In the genomic region with DNA sequence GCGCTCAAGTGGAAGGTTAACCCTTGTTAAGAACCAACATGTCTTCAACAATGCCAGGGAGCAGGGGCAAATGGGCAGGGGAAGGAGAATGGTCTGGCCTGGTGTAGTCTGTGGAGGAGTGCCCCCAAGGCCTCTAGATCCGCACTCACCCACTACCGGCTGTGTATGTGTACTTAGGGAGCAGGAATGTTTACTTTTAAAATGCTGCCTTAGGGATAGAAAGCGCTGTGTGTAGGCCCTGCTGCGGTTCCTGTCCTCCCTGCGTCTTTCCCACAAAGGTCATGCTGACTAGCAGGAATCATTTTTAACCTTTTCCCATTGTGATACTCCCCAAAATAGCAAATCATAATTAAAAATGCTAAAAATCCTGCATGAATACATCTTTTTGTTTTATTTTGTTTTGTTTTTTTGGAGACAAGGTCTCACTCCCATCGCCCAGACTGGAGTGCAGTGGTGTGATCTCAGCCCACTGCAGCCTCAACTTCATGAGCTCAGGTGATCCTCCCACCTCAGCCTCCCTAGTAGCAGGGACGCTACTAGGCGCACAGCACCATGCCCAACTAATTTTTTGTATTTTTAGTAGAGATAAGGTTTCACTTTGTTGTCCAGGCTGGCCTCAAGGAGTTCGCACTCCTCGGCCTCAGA, we compare ENCODE assay signal across 18 cellular contexts. TPM values are rescaled to one million over a fixed set of nuclear protein-coding genes. Genes with fewer than 3 reads are reported as not detected.
DNase-seq lines count a peak whose midpoint lies in the region; ATAC-seq and TF ChIP-seq lines count a peak whose summit lies in the region.
"Had no signal": no experiment of that assay in that cellular context is flagged by ENCODE, and none has a peak within 500 bp of the region (broad histone marks: within the 10 kb centered on the region; RNA-seq: fewer than 3 reads in every experiment).

No MANE protein-coding gene starts in this region.

- WGBS in H9 (ENCODE audit: extremely low coverage, insufficient read length, low lambda C conversion rate): no CpG with 5 or more reads among the region's 11 CpGs

- no peak overlapping the region for H4K8ac ChIP-seq in H9 (replicated peaks; ENCODE audit: insufficient read length, low read depth, low read length)

- H4K91ac ChIP-seq in H9 (ENCODE audit: insufficient read length, low read depth, low read length): no peak overlapping the region

- H3K27me3 Mint-ChIP-seq in Caco-2 (ENCODE audit: insufficient read depth, unreplicated experiment): no peaks in the 10 kb centered on the region
- H3K27me3 Mint-ChIP-seq in nephron progenitor cell (ENCODE audit: low read depth, poor library complexity): peaks cover 4% of the 10 kb centered on the region
- H3K27me3 Mint-ChIP-seq in H9 (ENCODE audit: low read depth): 0 out of 2 replicates have a peak, but pooled peaks cover 2% of the 10 kb centered on the region
- H3K27me3 Mint-ChIP-seq: activated B cell treated with CpG ODN at 0.5 μM for 24 hours; activated naive CD8-positive, alpha-beta T cell treated with anti-CD3 and anti-CD28 coated beads for 36 hours had no signal

- no peak overlapping the region for H3K4ac ChIP-seq in H9 (ENCODE audit: low read depth, low read length)

- H3K18ac ChIP-seq in H9 (ENCODE audit: insufficient read length, low read depth, low read length): no peak overlapping the region

- H4K5ac ChIP-seq in H9 (ENCODE audit: insufficient read length, low read depth, low read length): no peak overlapping the region

- H3K23me2 ChIP-seq in H9 (ENCODE audit: insufficient read length, low read depth, low read length, poor library complexity, severe bottlenecking): no peaks in the 10 kb centered on the region

- no peaks in the 10 kb centered on the region for H3K36me3 ChIP-seq in Caco-2 (ENCODE audit: control insufficient read depth, insufficient read depth, low read length)
- H3K36me3 ChIP-seq in colonic mucosa: no peaks in the 10 kb centered on the region
- H3K36me3 ChIP-seq: BE2C, esophagus squamous epithelium had no signal

- no peak overlapping the region for H2BK5ac ChIP-seq in H9 (ENCODE audit: insufficient read length, low read length)

- H3K4me1 Mint-ChIP-seq in Caco-2 (ENCODE audit: low read depth, unreplicated experiment) (peaks cover 25% of the 10 kb centered on the region), nephron progenitor cell (peaks cover 56% of the 10 kb centered on the region), H9 (peaks cover 25 to 28% of the 10 kb centered on the region in 2 experiments)
- H3K4me1 Mint-ChIP-seq: activated B cell treated with CpG ODN at 0.5 μM for 24 hours; activated naive CD8-positive, alpha-beta T cell treated with anti-CD3 and anti-CD28 coated beads for 36 hours had no signal

- H3K79me2 ChIP-seq in H9 (ENCODE audit: insufficient read depth, low read length): no peaks in the 10 kb centered on the region

- peaks cover 10% of the 10 kb centered on the region for H3K9me3 Mint-ChIP-seq in Caco-2 (ENCODE audit: unreplicated experiment)
- H3K9me3 Mint-ChIP-seq in nephron progenitor cell: peaks cover 29% of the 10 kb centered on the region
- peaks cover 5 to 8% of the 10 kb centered on the region in 2 experiments; a peak in 2 of 5 replicates for H3K9me3 Mint-ChIP-seq in H9

- POLR2A ChIA-PET in Caco-2 (lab: Charles Lee): no interaction called here

- H3K79me1 ChIP-seq in H9 (ENCODE audit: insufficient read depth, low read depth, low read length, poor library complexity, severe bottlenecking): no peaks in the 10 kb centered on the region

- peak overlapping the region; percentile 15 for H3K27ac Mint-ChIP-seq in Caco-2 (ENCODE audit: unreplicated experiment)
- H3K27ac Mint-ChIP-seq in nephron progenitor cell: peak overlapping the region; percentile 67
- no peak overlapping the region for H3K27ac Mint-ChIP-seq in H9
- H3K27ac Mint-ChIP-seq: activated B cell treated with CpG ODN at 0.5 μM for 24 hours; activated naive CD8-positive, alpha-beta T cell treated with anti-CD3 and anti-CD28 coated beads for 36 hours had no signal

- H2AFZ ChIP-seq in H9 (ENCODE audit: low read length): no peak overlapping the region

- H2BK15ac ChIP-seq in H9 (ENCODE audit: low read depth, low read length): no peak overlapping the region

- intact Hi-C loops in Caco-2 (cut with micrococcal nuclease; ENCODE audit: unreplicated experiment) (loop anchor here (5.0 kb wide), 1 partner anchor 46 kb away; a partner anchor contains a TSS), colonic mucosa (cut with DNase I) (no loop called here)

- no peak overlapping the region for H3K4me3 ChIP-seq in Caco-2 (ENCODE audit: low read depth, low read length)
- no peak overlapping the region for H3K4me3 ChIP-seq in LNCaP clone FGC (ENCODE audit: low read depth, low read length)
- H3K4me3 ChIP-seq in colonic mucosa: no peak overlapping the region
- H3K4me3 ChIP-seq: esophagus squamous epithelium, psoas muscle had no signal

- no peaks in the 10 kb centered on the region for H3K9me3 ChIP-seq in Caco-2
- H3K9me3 ChIP-seq in colonic mucosa: no peaks in the 10 kb centered on the region
- no peaks in the 10 kb centered on the region for H3K9me3 ChIP-seq in H9 (ENCODE audit: control insufficient read depth, low read depth, low read length)
- H3K9me3 ChIP-seq: BE2C, esophagus squamous epithelium, psoas muscle had no signal

- no peak overlapping the region for H2BK20ac ChIP-seq in H9 (ENCODE audit: low read depth, low read length, poor library complexity, severe bottlenecking)

- H3K9ac ChIP-seq in colonic mucosa (ENCODE audit: low read depth in 2 of 2, low read length in 2 of 2) (no peak overlapping the region), H9 (ENCODE audit: extremely low read depth, insufficient read length, low read length) (no peak overlapping the region)

- CTCF ChIA-PET in Caco-2 (lab: Charles Lee): no interaction called here

- TF ChIP-seq CTCF in Caco-2 (IDR thresholded peaks at IDR 0.05; ENCODE audit: insufficient read depth in 1 of 2, low read depth in 1 of 2, low read length in 1 of 2, severe bottlenecking in 1 of 2, unreplicated experiment in 1 of 2): no peak
- TF ChIP-seq CTCF in LNCaP clone FGC (IDR thresholded peaks at IDR 0.05; ENCODE audit: control insufficient read depth, extremely low read depth, insufficient read depth): no peak
- no peak for TF ChIP-seq CTCF in colonic mucosa (IDR thresholded peaks at IDR 0.05)
- no peak for TF ChIP-seq CTCF in nephron progenitor cell (IDR thresholded peaks at IDR 0.05)
- TF ChIP-seq CTCF in H9 (conservative IDR thresholded peaks at IDR 0.05): no peak

- H3K4me1 ChIP-seq in Caco-2: peaks cover 15% of the 10 kb centered on the region
- H3K4me1 ChIP-seq in colonic mucosa: no peaks in the 10 kb centered on the region
- H3K4me1 ChIP-seq in H9 (ENCODE audit: insufficient read depth, low read length): peaks cover 5% of the 10 kb centered on the region; the same call in 1 of the 2 replicates
- H3K4me1 ChIP-seq: BE2C, psoas muscle had no signal

- H3K23ac ChIP-seq in H9 (ENCODE audit: insufficient read length, low read depth, low read length): no peak overlapping the region

- no peak overlapping the region for H2AK5ac ChIP-seq in H9 (ENCODE audit: insufficient read length, low read length)

- no peak overlapping the region for H3T11ph ChIP-seq in H9 (ENCODE audit: low read length)

- H3K27ac ChIP-seq in colonic mucosa (no peak overlapping the region), H9 (ENCODE audit: insufficient read length, low read depth, low read length) (no peak overlapping the region)
- H3K27ac ChIP-seq: psoas muscle had no signal

- no peaks in the 10 kb centered on the region for H4K20me1 ChIP-seq in H9 (ENCODE audit: control insufficient read depth, insufficient read depth, insufficient read length)

- no TSS peak for BruUV-seq in Caco-2 (replicated peaks; lab: Mats Ljungman, UMichigan)

- ATAC-seq in HG02678 (IDR thresholded peaks at IDR 0.05; ENCODE audit: unreplicated experiment): no peak
- ATAC-seq: psoas muscle had no signal

- H2BK120ac ChIP-seq in H9 (ENCODE audit: low read depth, low read length, poor library complexity, severe bottlenecking): no peak overlapping the region

- no peak overlapping the region for H3K14ac ChIP-seq in H9 (ENCODE audit: insufficient read depth, low read length)

- H3K4me3 Mint-ChIP-seq in Caco-2 (ENCODE audit: unreplicated experiment) (no peak overlapping the region), nephron progenitor cell (no peak overlapping the region), H9 (no peak overlapping the region)
- H3K4me3 Mint-ChIP-seq: activated B cell treated with CpG ODN at 0.5 μM for 24 hours; activated naive CD8-positive, alpha-beta T cell treated with anti-CD3 and anti-CD28 coated beads for 36 hours had no signal

- no peak overlapping the region for H3K4me2 ChIP-seq in H9 (ENCODE audit: insufficient read depth, insufficient read length, low read length)

- DNase-seq in Caco-2 (peak; percentile 42 to 54), LNCaP clone FGC (ENCODE audit: low read depth) (peak; percentile 25), colonic mucosa (peak; percentile 47), nephron progenitor cell (no peak), mucosa of gallbladder (ENCODE audit: low spot score) (no peak), H9 (no peak)
- DNase-seq in activated naive CD4-positive, alpha-beta T cell (lab: John Stamatoyannopoulos, UW): no peak
- DNase-seq: activated B cell treated with CpG ODN at 0.5 μM for 24 hours; activated CD8-positive, alpha-beta memory T cell treated with anti-CD3 and anti-CD28 coated beads, Interleukin-2, amount 50 U/mL, for 48 hours; activated naive CD8-positive, alpha-beta T cell treated with anti-CD3 and anti-CD28 coated beads for 36 hours; BE2C; esophagus squamous epithelium; HCEC 1CT; NCI-H1092 treated with DMSO at 0.1 percent for 48 hours; NK-92 treated with Interleukin-12 subunit alpha and Interleukin-12 subunit beta, amount 100 ng/mL, for 24 hours; psoas muscle; stimulated activated CD4-positive, alpha-beta T cell treated with anti-CD3 and anti-CD28 coated beads, Interleukin-2, amount 100 ng/mL, for 24 hours had no signal

- H3K36me3 Mint-ChIP-seq in Caco-2 (ENCODE audit: insufficient read depth, unreplicated experiment): peaks cover 4% of the 10 kb centered on the region
- H3K36me3 Mint-ChIP-seq in nephron progenitor cell (ENCODE audit: low read depth): peaks cover 32% of the 10 kb centered on the region
- H3K36me3 Mint-ChIP-seq in H9 (ENCODE audit: insufficient read depth in 1 of 3, low read depth in 3 of 3): peaks cover 0 to 9% (median 5%) of the 10 kb centered on the region in 3 experiments

- H3K56ac ChIP-seq in H9 (ENCODE audit: insufficient read length, low read depth, low read length): no peak overlapping the region

- H2BK12ac ChIP-seq in H9 (ENCODE audit: insufficient read length, low read depth, low read length): no peak overlapping the region

- H3K27me3 ChIP-seq in Caco-2 (replicated peaks; ENCODE audit: control insufficient read depth, insufficient read depth, low read length): no peaks in the 10 kb centered on the region
- H3K27me3 ChIP-seq in colonic mucosa: no peaks in the 10 kb centered on the region
- H3K27me3 ChIP-seq in H9 (ENCODE audit: insufficient read depth, low read length): no peaks in the 10 kb centered on the region
- H3K27me3 ChIP-seq: BE2C, esophagus squamous epithelium had no signal

RNA-seq across cellular contexts. Expression of a gene that starts 35.9 kb away (rescaled TPM):
- total RNA-seq in Caco-2 (2022) (0.07 TPM in 2 replicates), colonic mucosa (1 to 10 TPM; 2.1 to 2.9 TPM), mucosa of gallbladder (1.6 TPM), H9 (2021) (0.09 and 0.26 TPM in 2 replicates)
- total RNA-seq: activated B cell treated with CpG ODN at 0.5 μM for 24 hours; activated naive CD8-positive, alpha-beta T cell treated with anti-CD3 and anti-CD28 coated beads for 36 hours had no signal

RNA-seq across cellular contexts. Expression of a gene that starts 48.2 kb away (rescaled TPM):
- total RNA-seq in Caco-2 (2022) (19.2 and 25.0 TPM in 2 replicates), colonic mucosa (100 to 1,000 TPM in 1 of 2 donors, 10 to 100 TPM in 1; 92.1 to 152 TPM), mucosa of gallbladder (11.2 TPM), H9 (2021) (21.5 and 25.1 TPM in 2 replicates)

Comparison
In these comparisons a context has a peak if more than half of its experiments do, and no peak if none do; other contexts are left out.
1. DNase-seq: peak in Caco-2 (2 of 2), LNCaP clone FGC (single experiment) and colonic mucosa (single experiment); none in nephron progenitor cell (single experiment), activated naive CD4-positive, alpha-beta T cell (0 of 4), mucosa of gallbladder (single experiment) and H9 (single experiment).
2. H3K27ac Mint-ChIP-seq: peak in Caco-2 (single experiment) and nephron progenitor cell (single experiment); none in H9 (0 of 3).